ENCODE assay signal across 1 cellular context in the genomic region with DNA sequence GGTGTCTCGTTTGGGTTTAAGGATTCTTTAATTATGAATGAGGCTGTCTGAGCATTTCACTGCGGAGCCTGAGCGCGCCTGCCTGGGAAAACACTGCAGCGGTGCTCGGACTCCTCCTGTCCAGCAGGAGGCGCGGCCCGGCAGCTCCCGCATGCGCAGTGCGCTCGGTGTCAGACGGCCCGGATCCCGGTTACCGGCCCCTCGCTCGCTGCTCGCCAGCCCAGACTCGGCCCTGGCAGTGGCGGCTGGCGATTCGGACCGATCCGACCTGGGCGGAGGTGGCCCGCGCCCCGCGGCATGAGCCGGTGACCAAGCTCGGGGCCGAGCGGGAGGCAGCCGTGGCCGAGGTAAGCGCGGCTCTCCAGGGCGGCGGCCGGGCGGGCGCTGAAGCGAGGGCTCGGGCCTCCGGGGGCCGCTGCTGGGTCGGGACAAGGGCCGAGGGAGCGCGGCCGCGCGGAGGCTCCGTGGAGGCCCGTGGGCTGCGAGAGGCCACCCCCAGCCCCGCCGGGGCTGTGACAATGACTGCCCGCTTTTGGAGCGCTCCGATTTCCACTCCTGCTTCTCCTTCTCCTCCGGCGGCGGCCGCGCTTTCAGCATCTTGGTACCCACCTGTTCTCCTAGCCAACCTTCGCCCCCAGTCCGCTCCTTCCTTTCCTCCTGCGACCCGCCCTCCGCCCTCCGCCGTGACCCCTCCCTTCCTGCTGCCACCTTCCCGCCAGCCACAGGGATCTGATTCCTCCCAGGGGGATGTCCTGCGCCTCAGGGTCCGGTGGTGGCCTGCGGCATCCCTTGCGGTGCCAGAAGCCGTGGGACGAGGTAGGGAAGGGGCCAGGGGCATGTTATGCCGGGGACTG.
A peak's percentile ranks its signal among the peaks of the same experiment; 100 is the strongest.
TF ChIP-seq lines count a peak whose summit lies in the region.

Gene EXT2 (plus strand): TSS at position 173 of the 854 bp plus-strand sequence. CDS start 12,035 bp downstream, outside the sequence.

TF ChIP-seq in HepG2, 621 proteins besides CTCF, POLR2A, EP300 and RAD21 (continued from another document and continues in another):
- TF ChIP-seq THRA (CRISPR knock-in tag; IDR thresholded peaks at IDR 0.05; ENCODE audit: borderline replicate concordance) (no peak), TEAD2 (CRISPR knock-in tag; IDR thresholded peaks at IDR 0.05) (no peak), NR1H2 (CRISPR knock-in tag; IDR thresholded peaks at IDR 0.05; ENCODE audit: borderline replicate concordance, low read depth) (no peak), RBFOX2 (IDR thresholded peaks at IDR 0.05; ENCODE audit: low read depth, low read length) (peak; percentile 86), RARA (CRISPR knock-in tag; IDR thresholded peaks at IDR 0.05) (0 out of 2 replicates have a peak, but pooled peaks have one; percentile 8), ZNF501 (CRISPR knock-in tag; IDR thresholded peaks at IDR 0.05) (no peak), AGO2 (optimal IDR thresholded peaks at IDR 0.05; ENCODE audit: low read depth, low read length) (peak; percentile 51), SIX1 (CRISPR knock-in tag; IDR thresholded peaks at IDR 0.05; ENCODE audit: borderline replicate concordance) (no peak), ZNF724P (CRISPR knock-in tag; IDR thresholded peaks at IDR 0.05; ENCODE audit: borderline replicate concordance) (0 out of 2 replicates have a peak, but pooled peaks have one; percentile 48), MTF1 (CRISPR knock-in tag; IDR thresholded peaks at IDR 0.05) (no peak), ZC3H4 (CRISPR knock-in tag; IDR thresholded peaks at IDR 0.05; ENCODE audit: borderline replicate concordance) (no peak), ZFP90 (CRISPR knock-in tag; IDR thresholded peaks at IDR 0.05; ENCODE audit: borderline replicate concordance) (no peak; the same call in 1 of the 2 replicates), EED (CRISPR knock-in tag; IDR thresholded peaks at IDR 0.05) (no peak), SOX13 (IDR thresholded peaks at IDR 0.05) (no peak), SOX13 (CRISPR knock-in tag; conservative IDR thresholded peaks at IDR 0.05 in 1 of 2, IDR thresholded peaks at IDR 0.05 in 1 of 2) (no peak; a peak in 1 of 4 replicates), ATF1 (CRISPR knock-in tag; IDR thresholded peaks at IDR 0.05) (no peak), GFI1 (CRISPR knock-in tag; IDR thresholded peaks at IDR 0.05; ENCODE audit: borderline replicate concordance) (no peak; the same call in 1 of the 2 replicates), THYN1 (CRISPR knock-in tag; IDR thresholded peaks at IDR 0.05; ENCODE audit: borderline replicate concordance, low read depth) (no peak), ZNF138 (CRISPR knock-in tag; IDR thresholded peaks at IDR 0.05; ENCODE audit: low read depth) (no peak), SRF (IDR thresholded peaks at IDR 0.05; ENCODE audit: low read depth, low read length) (no peak), MTA1 (CRISPR knock-in tag; IDR thresholded peaks at IDR 0.05; ENCODE audit: borderline replicate concordance) (no peak), ZFY (CRISPR knock-in tag; IDR thresholded peaks at IDR 0.05) (peak; percentile 95), ZNF549 (CRISPR knock-in tag; IDR thresholded peaks at IDR 0.05) (no peak), EHMT2 (IDR thresholded peaks at IDR 0.05; ENCODE audit: borderline replicate concordance, low read depth, low read length) (no peak), ZNF10 (CRISPR knock-in tag; IDR thresholded peaks at IDR 0.05; ENCODE audit: borderline replicate concordance, low read depth) (no peak), SP1 (IDR thresholded peaks at IDR 0.05) (no peak), SP1 (CRISPR knock-in tag; IDR thresholded peaks at IDR 0.05) (no peak), ARID5B (CRISPR knock-in tag; IDR thresholded peaks at IDR 0.05) (no peak), KMT2B (CRISPR knock-in tag; IDR thresholded peaks at IDR 0.05) (no peak), ZNF12 (CRISPR knock-in tag; IDR thresholded peaks at IDR 0.05) (no peak), NRL (CRISPR knock-in tag; IDR thresholded peaks at IDR 0.05; ENCODE audit: borderline replicate concordance) (no peak), ZNF264 (CRISPR knock-in tag; IDR thresholded peaks at IDR 0.05) (no peak), ZNF784 (CRISPR knock-in tag; IDR thresholded peaks at IDR 0.05; ENCODE audit: borderline replicate concordance) (peak; percentile 91; the same call in 1 of the 2 replicates), ZNF44 (CRISPR knock-in tag; IDR thresholded peaks at IDR 0.05) (no peak), ZNF205 (CRISPR knock-in tag; IDR thresholded peaks at IDR 0.05) (no peak), HOXD1 (CRISPR knock-in tag; IDR thresholded peaks at IDR 0.05) (no peak), MIER3 (CRISPR knock-in tag; IDR thresholded peaks at IDR 0.05; ENCODE audit: borderline replicate concordance) (no peak)
- TF ChIP-seq, protein P1, sequence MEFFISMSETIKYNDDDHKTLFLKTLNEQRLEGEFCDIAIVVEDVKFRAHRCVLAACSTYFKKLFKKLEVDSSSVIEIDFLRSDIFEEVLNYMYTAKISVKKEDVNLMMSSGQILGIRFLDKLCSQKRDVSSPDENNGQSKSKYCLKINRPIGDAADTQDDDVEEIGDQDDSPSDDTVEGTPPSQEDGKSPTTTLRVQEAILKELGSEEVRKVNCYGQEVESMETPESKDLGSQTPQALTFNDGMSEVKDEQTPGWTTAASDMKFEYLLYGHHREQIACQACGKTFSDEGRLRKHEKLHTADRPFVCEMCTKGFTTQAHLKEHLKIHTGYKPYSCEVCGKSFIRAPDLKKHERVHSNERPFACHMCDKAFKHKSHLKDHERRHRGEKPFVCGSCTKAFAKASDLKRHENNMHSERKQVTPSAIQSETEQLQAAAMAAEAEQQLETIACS (CRISPR knock-in tag; IDR thresholded peaks at IDR 0.05) = no peak
- TF ChIP-seq, protein P2, sequence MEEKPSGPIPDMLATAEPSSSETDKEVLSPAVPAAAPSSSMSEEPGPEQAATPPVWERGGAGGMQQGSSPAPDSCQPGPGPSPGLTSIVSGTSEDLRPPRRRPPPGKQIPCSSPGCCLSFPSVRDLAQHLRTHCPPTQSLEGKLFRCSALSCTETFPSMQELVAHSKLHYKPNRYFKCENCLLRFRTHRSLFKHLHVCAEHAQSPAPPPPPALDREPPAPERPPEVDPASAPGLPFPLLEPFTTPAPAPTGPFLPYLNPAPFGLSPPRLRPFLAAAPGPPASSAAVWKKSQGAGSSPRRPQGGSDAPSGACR (CRISPR knock-in tag; IDR thresholded peaks at IDR 0.05) = no peak
- TF ChIP-seq, protein P3, sequence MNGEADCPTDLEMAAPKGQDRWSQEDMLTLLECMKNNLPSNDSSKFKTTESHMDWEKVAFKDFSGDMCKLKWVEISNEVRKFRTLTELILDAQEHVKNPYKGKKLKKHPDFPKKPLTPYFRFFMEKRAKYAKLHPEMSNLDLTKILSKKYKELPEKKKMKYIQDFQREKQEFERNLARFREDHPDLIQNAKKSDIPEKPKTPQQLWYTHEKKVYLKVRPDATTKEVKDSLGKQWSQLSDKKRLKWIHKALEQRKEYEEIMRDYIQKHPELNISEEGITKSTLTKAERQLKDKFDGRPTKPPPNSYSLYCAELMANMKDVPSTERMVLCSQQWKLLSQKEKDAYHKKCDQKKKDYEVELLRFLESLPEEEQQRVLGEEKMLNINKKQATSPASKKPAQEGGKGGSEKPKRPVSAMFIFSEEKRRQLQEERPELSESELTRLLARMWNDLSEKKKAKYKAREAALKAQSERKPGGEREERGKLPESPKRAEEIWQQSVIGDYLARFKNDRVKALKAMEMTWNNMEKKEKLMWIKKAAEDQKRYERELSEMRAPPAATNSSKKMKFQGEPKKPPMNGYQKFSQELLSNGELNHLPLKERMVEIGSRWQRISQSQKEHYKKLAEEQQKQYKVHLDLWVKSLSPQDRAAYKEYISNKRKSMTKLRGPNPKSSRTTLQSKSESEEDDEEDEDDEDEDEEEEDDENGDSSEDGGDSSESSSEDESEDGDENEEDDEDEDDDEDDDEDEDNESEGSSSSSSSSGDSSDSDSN (CRISPR knock-in tag; IDR thresholded peaks at IDR 0.05) = peak; percentile 95; the same call in 1 of the 2 replicates
- TF ChIP-seq, protein P4, sequence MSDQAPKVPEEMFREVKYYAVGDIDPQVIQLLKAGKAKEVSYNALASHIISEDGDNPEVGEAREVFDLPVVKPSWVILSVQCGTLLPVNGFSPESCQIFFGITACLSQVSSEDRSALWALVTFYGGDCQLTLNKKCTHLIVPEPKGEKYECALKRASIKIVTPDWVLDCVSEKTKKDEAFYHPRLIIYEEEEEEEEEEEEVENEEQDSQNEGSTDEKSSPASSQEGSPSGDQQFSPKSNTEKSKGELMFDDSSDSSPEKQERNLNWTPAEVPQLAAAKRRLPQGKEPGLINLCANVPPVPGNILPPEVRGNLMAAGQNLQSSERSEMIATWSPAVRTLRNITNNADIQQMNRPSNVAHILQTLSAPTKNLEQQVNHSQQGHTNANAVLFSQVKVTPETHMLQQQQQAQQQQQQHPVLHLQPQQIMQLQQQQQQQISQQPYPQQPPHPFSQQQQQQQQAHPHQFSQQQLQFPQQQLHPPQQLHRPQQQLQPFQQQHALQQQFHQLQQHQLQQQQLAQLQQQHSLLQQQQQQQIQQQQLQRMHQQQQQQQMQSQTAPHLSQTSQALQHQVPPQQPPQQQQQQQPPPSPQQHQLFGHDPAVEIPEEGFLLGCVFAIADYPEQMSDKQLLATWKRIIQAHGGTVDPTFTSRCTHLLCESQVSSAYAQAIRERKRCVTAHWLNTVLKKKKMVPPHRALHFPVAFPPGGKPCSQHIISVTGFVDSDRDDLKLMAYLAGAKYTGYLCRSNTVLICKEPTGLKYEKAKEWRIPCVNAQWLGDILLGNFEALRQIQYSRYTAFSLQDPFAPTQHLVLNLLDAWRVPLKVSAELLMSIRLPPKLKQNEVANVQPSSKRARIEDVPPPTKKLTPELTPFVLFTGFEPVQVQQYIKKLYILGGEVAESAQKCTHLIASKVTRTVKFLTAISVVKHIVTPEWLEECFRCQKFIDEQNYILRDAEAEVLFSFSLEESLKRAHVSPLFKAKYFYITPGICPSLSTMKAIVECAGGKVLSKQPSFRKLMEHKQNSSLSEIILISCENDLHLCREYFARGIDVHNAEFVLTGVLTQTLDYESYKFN (CRISPR knock-in tag; conservative IDR thresholded peaks at IDR 0.05) = no peak
- TF ChIP-seq, protein P5, sequence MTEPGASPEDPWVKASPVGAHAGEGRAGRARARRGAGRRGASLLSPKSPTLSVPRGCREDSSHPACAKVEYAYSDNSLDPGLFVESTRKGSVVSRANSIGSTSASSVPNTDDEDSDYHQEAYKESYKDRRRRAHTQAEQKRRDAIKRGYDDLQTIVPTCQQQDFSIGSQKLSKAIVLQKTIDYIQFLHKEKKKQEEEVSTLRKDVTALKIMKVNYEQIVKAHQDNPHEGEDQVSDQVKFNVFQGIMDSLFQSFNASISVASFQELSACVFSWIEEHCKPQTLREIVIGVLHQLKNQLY (CRISPR knock-in tag; IDR thresholded peaks at IDR 0.05) = no peak
- TF ChIP-seq, protein P6, sequence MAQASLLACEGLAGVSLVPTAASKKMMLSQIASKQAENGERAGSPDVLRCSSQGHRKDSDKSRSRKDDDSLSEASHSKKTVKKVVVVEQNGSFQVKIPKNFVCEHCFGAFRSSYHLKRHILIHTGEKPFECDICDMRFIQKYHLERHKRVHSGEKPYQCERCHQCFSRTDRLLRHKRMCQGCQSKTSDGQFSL (CRISPR knock-in tag; IDR thresholded peaks at IDR 0.05) = no peak
- TF ChIP-seq, protein P7, sequence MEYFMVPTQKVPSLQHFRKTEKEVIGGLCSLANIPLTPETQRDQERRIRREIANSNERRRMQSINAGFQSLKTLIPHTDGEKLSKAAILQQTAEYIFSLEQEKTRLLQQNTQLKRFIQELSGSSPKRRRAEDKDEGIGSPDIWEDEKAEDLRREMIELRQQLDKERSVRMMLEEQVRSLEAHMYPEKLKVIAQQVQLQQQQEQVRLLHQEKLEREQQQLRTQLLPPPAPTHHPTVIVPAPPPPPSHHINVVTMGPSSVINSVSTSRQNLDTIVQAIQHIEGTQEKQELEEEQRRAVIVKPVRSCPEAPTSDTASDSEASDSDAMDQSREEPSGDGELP (IDR thresholded peaks at IDR 0.05; ENCODE audit: borderline replicate concordance, low read depth) = no peak
